2 cellular contexts compared by ENCODE assay signal in genomic region chr13:24226762-24227161, GRCh38.
TF ChIP-seq lines count a peak whose summit lies in the region.

No MANE protein-coding gene starts in this region.

TF ChIP-seq in IMR-90, 13 proteins besides CTCF, POLR2A, EP300 and RAD21:
- TF ChIP-seq MXI1 (IDR thresholded peaks at IDR 0.05; ENCODE audit: borderline replicate concordance, low read depth, low read length) = no peak
- TF ChIP-seq NFE2L2 (IDR thresholded peaks at IDR 0.05; ENCODE audit: low read depth, low read length) = no peak
- TF ChIP-seq RFX5 (IDR thresholded peaks at IDR 0.05; ENCODE audit: low read depth, low read length) = no peak
- no peak for TF ChIP-seq MAZ (IDR thresholded peaks at IDR 0.05; ENCODE audit: borderline replicate concordance, low read depth, low read length)
- no peak for TF ChIP-seq BHLHE40 (IDR thresholded peaks at IDR 0.05; ENCODE audit: low read depth, low read length)
- TF ChIP-seq SMC3 (IDR thresholded peaks at IDR 0.05; ENCODE audit: low read depth, low read length) = no peak
- no peak for TF ChIP-seq CHD1 (IDR thresholded peaks at IDR 0.05; ENCODE audit: low read depth, low read length)
- no peak for TF ChIP-seq USF2 (IDR thresholded peaks at IDR 0.05; ENCODE audit: low read depth, low read length)
- no peak for TF ChIP-seq FOS (IDR thresholded peaks at IDR 0.05; ENCODE audit: low read depth, low read length)
- TF ChIP-seq RCOR1 (IDR thresholded peaks at IDR 0.05; ENCODE audit: insufficient replicate concordance, low read length) = no peak
- TF ChIP-seq CEBPB (IDR thresholded peaks at IDR 0.05; ENCODE audit: low read depth, low read length) = no peak
- no peak for TF ChIP-seq ELK1 (IDR thresholded peaks at IDR 0.05; ENCODE audit: borderline replicate concordance, low read depth, low read length)
- no peak for TF ChIP-seq MAFK (IDR thresholded peaks at IDR 0.05; ENCODE audit: low read depth, low read length)

TF ChIP-seq in H1, 55 proteins besides CTCF, POLR2A, EP300 and RAD21:
- no peak for TF ChIP-seq CBX5 (IDR thresholded peaks at IDR 0.05; ENCODE audit: low read depth, low read length)
- no peak for TF ChIP-seq HDAC6 (IDR thresholded peaks at IDR 0.05; ENCODE audit: low read depth, low read length)
- TF ChIP-seq, protein P1, sequence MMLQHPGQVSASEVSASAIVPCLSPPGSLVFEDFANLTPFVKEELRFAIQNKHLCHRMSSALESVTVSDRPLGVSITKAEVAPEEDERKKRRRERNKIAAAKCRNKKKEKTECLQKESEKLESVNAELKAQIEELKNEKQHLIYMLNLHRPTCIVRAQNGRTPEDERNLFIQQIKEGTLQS (IDR thresholded peaks at IDR 0.05; ENCODE audit: insufficient read depth, low read depth, low read length) = no peak
- no peak for TF ChIP-seq CTBP2 (IDR thresholded peaks at IDR 0.05; ENCODE audit: borderline replicate concordance, insufficient read depth, insufficient read length, low read length)
- TF ChIP-seq NANOG (IDR thresholded peaks at IDR 0.05; ENCODE audit: insufficient read depth, low read depth, low read length, poor library complexity, severe bottlenecking) = no peak
- no peak for TF ChIP-seq SUZ12 (IDR thresholded peaks at IDR 0.05; ENCODE audit: low read length)
- no peak for TF ChIP-seq PHF8 (conservative IDR thresholded peaks at IDR 0.05; ENCODE audit: low read depth, low read length)
- TF ChIP-seq SIX5 (IDR thresholded peaks at IDR 0.05; ENCODE audit: low read depth, low read length) = no peak
- TF ChIP-seq BRCA1 (IDR thresholded peaks at IDR 0.05; ENCODE audit: low read depth, low read length) = no peak
- no peak for TF ChIP-seq GABPA (IDR thresholded peaks at IDR 0.05; ENCODE audit: borderline replicate concordance, insufficient read depth, low read length)
- TF ChIP-seq POU5F1 (IDR thresholded peaks at IDR 0.05; ENCODE audit: low read depth, low read length) = no peak
- no peak for TF ChIP-seq CHD2 (IDR thresholded peaks at IDR 0.05; ENCODE audit: low read length)
- no peak for TF ChIP-seq YY1 (IDR thresholded peaks at IDR 0.05; ENCODE audit: low read depth, low read length)
- TF ChIP-seq FOSL1 (IDR thresholded peaks at IDR 0.05; ENCODE audit: insufficient read depth, low read depth, low read length) = no peak
- TF ChIP-seq BCL11A (IDR thresholded peaks at IDR 0.05; ENCODE audit: low read depth in 2 of 2, low read length in 2 of 2) = no peak
TF ChIP-seq in H1: peak in this region for 0.
